ENCODE assay signal across 28 cellular contexts in genomic region chr20:56839222-56839621, GRCh38.
"Had no signal": no experiment of that assay in that cellular context is flagged by ENCODE, and none has a peak within 500 bp of the region (broad histone marks: within the 10 kb centered on the region; RNA-seq: fewer than 3 reads in every experiment).

No MANE protein-coding gene starts in this region.

- ATAC-seq: activated CD4-positive, CD25-positive, alpha-beta regulatory T cell treated with anti-CD3 and anti-CD28 coated beads, Interleukin-2, amount 50 U/mL, for 24 hours; activated CD8-positive, alpha-beta T cell treated with anti-CD3 and anti-CD28 coated beads for 36 hours; activated T-cell treated with anti-CD3 and anti-CD28 coated beads, Interleukin-2, amount 50 U/mL, for 4 hours; activated T-helper 17 cell treated with anti-CD3 and anti-CD28 coated beads, Interleukin-2, amount 50 U/mL, for 72 hours; esophagus mucosa; T-helper 17 cell had no signal

- DNase-seq: activated B cell treated with CpG ODN at 0.5 μM for 24 hours; activated CD4-positive, alpha-beta T cell treated with anti-CD3 and anti-CD28 coated beads for 48 hours; activated CD4-positive, alpha-beta T cell treated with anti-CD3 and anti-CD28 coated beads, Interleukin-2, amount 50 U/mL, for 1 hour; activated CD4-positive, alpha-beta T cell treated with anti-CD3 and anti-CD28 coated beads, Interleukin-2, amount 50 U/mL, for 48 hours; activated CD8-positive, alpha-beta memory T cell treated with anti-CD3 and anti-CD28 coated beads for 24 hours; activated CD8-positive, alpha-beta T cell treated with anti-CD3 and anti-CD28 coated beads for 36 hours; activated effector memory CD4-positive, alpha-beta T cell treated with Interleukin-2 at 50 U/mL for 16 hours; activated gamma-delta T cell treated with Interleukin-2 at 50 U/mL for 16 hours; activated naive CD4-positive, alpha-beta T cell treated with anti-CD3 and anti-CD28 coated beads, Interleukin-2, amount 50 U/mL, for 16 hours; activated naive CD4-positive, alpha-beta T cell treated with Interleukin-2 at 50 U/mL for 16 hours; activated T-cell treated with anti-CD3 and anti-CD28 coated beads, Interleukin-2, amount 50 U/mL, for 4 hours; amniotic stem cell; anterior cingulate cortex; brain microvascular endothelial cell; dorsolateral prefrontal cortex; effector memory CD4-positive, alpha-beta T cell; endodermal cell; T-helper 1 cell; T-helper 17 cell; T1000; WERI-Rb-1 had no signal

- H3K4me3 ChIP-seq: coronary artery, dorsolateral prefrontal cortex had no signal

- FAIRE-seq: astrocyte, bronchial epithelial cell, frontal cortex had no signal

- H3K36me3 ChIP-seq: brain microvascular endothelial cell, WERI-Rb-1 had no signal

- H3K27ac ChIP-seq: brain microvascular endothelial cell, coronary artery, dorsolateral prefrontal cortex, WERI-Rb-1 had no signal
